ENCODE assay signal across 31 cellular contexts in the genomic region with DNA sequence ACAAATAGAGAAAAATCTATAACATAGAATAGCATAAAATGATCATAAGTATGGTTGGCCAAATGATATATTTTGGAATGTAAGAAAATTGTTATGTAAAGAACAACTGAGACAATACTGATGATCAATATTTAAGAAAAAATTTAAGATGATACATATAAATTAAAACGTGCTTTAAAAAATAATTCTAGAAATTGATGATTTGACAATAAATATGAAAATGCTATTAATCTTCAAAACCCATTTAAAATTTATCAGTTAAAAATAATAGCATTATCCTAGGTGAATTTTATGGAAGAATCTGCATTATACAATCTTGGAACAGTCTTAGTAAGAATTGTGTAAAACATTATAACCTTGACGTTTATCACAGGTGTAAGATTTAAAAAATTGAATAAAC.
"Had no signal": no experiment of that assay in that cellular context is flagged by ENCODE, and none has a peak within 500 bp of the region (broad histone marks: within the 10 kb centered on the region; RNA-seq: fewer than 3 reads in every experiment).

No MANE protein-coding gene starts in this region.

- DNase-seq: activated B cell treated with CpG ODN at 0.5 μM for 24 hours; activated CD4-positive, alpha-beta T cell treated with anti-CD3 and anti-CD28 coated beads for 48 hours; activated CD4-positive, alpha-beta T cell treated with anti-CD3 and anti-CD28 coated beads, Interleukin-2, amount 50 U/mL, for 1 hour; activated CD4-positive, alpha-beta T cell treated with anti-CD3 and anti-CD28 coated beads, Interleukin-2, amount 50 U/mL, for 48 hours; activated CD8-positive, alpha-beta memory T cell treated with anti-CD3 and anti-CD28 coated beads for 24 hours; activated CD8-positive, alpha-beta T cell treated with anti-CD3 and anti-CD28 coated beads for 36 hours; activated effector memory CD4-positive, alpha-beta T cell treated with Interleukin-2 at 50 U/mL for 16 hours; activated gamma-delta T cell treated with Interleukin-2 at 50 U/mL for 16 hours; activated naive CD4-positive, alpha-beta T cell treated with anti-CD3 and anti-CD28 coated beads, Interleukin-2, amount 50 U/mL, for 16 hours; activated naive CD4-positive, alpha-beta T cell treated with Interleukin-2 at 50 U/mL for 16 hours; activated T-cell treated with anti-CD3 and anti-CD28 coated beads, Interleukin-2, amount 50 U/mL, for 4 hours; amniotic stem cell; anterior cingulate cortex; brain microvascular endothelial cell; effector CD4-positive, alpha-beta T cell; effector memory CD8-positive, alpha-beta T cell; esophagus squamous epithelium; foreskin melanocyte; glutamatergic neuron; heart left ventricle; T-helper 1 cell; T-helper 17 cell; T1000; WERI-Rb-1 had no signal

- FAIRE-seq: astrocyte, bronchial epithelial cell, endothelial cell of umbilical vein had no signal

- H3K27ac ChIP-seq: brain microvascular endothelial cell, coronary artery, epithelial cell of prostate, esophagus squamous epithelium, heart left ventricle, WERI-Rb-1 had no signal

- ATAC-seq: activated CD4-positive, CD25-positive, alpha-beta regulatory T cell treated with anti-CD3 and anti-CD28 coated beads, Interleukin-2, amount 50 U/mL, for 24 hours; activated CD8-positive, alpha-beta T cell treated with anti-CD3 and anti-CD28 coated beads for 36 hours; activated T-cell treated with anti-CD3 and anti-CD28 coated beads, Interleukin-2, amount 50 U/mL, for 4 hours; activated T-helper 17 cell treated with anti-CD3 and anti-CD28 coated beads, Interleukin-2, amount 50 U/mL, for 72 hours; effector memory CD8-positive, alpha-beta T cell; heart left ventricle; T-helper 17 cell had no signal

- H3K27me3 ChIP-seq: brain microvascular endothelial cell, esophagus squamous epithelium, heart left ventricle had no signal

- H3K36me3 ChIP-seq: brain microvascular endothelial cell, esophagus squamous epithelium, heart left ventricle, WERI-Rb-1 had no signal

- H3K4me1 ChIP-seq: esophagus squamous epithelium, heart left ventricle had no signal

- H3K9me3 ChIP-seq: esophagus squamous epithelium, heart left ventricle had no signal

- H3K4me3 ChIP-seq: coronary artery, esophagus squamous epithelium, heart left ventricle had no signal
